ENCODE assay signal across 16 cellular contexts in the genomic region with DNA sequence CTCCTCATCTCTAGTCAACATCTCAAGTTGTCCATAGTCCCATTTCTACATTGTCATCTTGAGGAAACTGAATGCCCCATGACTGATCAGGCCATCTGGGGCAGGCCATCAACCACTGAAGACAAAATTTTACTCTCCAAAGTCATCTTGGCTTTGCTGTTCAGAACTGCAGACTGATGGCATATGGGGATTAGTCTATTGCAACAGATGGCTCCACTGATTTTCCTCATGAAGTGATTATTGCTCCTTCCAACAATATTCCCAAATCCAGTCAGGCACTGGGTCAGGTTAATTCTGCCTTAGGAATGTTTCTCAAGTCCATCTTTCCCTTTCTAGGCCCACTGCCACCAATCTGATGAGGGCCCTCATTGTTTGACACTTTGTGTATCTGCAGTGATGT.
A peak's percentile ranks its signal among the peaks of the same experiment; 100 is the strongest.
DNase-seq lines count a peak whose midpoint lies in the region; ATAC-seq lines count a peak whose summit lies in the region.
"Had no signal": no experiment of that assay in that cellular context is flagged by ENCODE, and none has a peak within 500 bp of the region (broad histone marks: within the 10 kb centered on the region; RNA-seq: fewer than 3 reads in every experiment).

No MANE protein-coding gene starts in this region.

- in situ Hi-C loops in G401 (cut with HindIII; ENCODE audit: low sequenced_read_pairs): no loop called here

- no peak for ATAC-seq in GM19395 (IDR thresholded peaks at IDR 0.05; ENCODE audit: unreplicated experiment)
- ATAC-seq in activated CD4-positive, CD25-positive, alpha-beta regulatory T cell treated with anti-CD3 and anti-CD28 coated beads, Interleukin-2, amount 50 U/mL, for 24 hours: no peak
- ATAC-seq: A549, HCT116 had no signal

- DNase-seq in NCI-H1694 treated with DMSO at 0.1 percent for 48 hours (lab: John Stamatoyannopoulos, UW) (peak; percentile 36), NCI-H1694 (lab: John Stamatoyannopoulos, UW) (no peak), G401 (ENCODE audit: low spot score) (peak; percentile 58), NCI-H82 treated with DMSO at 0.1 percent for 48 hours (lab: John Stamatoyannopoulos, UW; ENCODE audit: unreplicated experiment) (peak; percentile 94)
- no peak for DNase-seq in stimulated activated naive CD4-positive, alpha-beta T cell (lab: John Stamatoyannopoulos, UW)
- DNase-seq: CD4-positive, alpha-beta memory T cell; DMS153; DMS79; GF-D8; GOT3; H7; HFFc6 had no signal

Comparison
In these comparisons a context has a peak if more than half of its experiments do, and no peak if none do; other contexts are left out.
1. DNase-seq: peak in NCI-H1694 treated with DMSO at 0.1 percent for 48 hours (single experiment), G401 (single experiment) and NCI-H82 treated with DMSO at 0.1 percent for 48 hours (single experiment); none in NCI-H1694 (single experiment) and stimulated activated naive CD4-positive, alpha-beta T cell (0 of 6).